ENCODE assay signal across 8 cellular contexts in genomic region chr4:168880811-168881595, GRCh38.
A peak's percentile ranks its signal among the peaks of the same experiment; 100 is the strongest.
DNase-seq lines count a peak whose midpoint lies in the region; ATAC-seq and TF ChIP-seq lines count a peak whose summit lies in the region.

No MANE protein-coding gene starts in this region.

- H3K36me3 ChIP-seq in left ventricle myocardium inferior: peaks cover 33% of the 10 kb centered on the region
- H3K36me3 ChIP-seq in right atrium auricular region: peaks cover 79% of the 10 kb centered on the region
- H3K36me3 ChIP-seq in esophagus muscularis mucosa: peaks cover 13 to 61% (median 50%) of the 10 kb centered on the region in 4 donors
- peaks cover 0 to 19% of the 10 kb centered on the region in 2 donors for H3K36me3 ChIP-seq in vagina

- no peaks in the 10 kb centered on the region for H3K9me3 Mint-ChIP-seq in activated CD4-positive, alpha-beta T cell treated with anti-CD3 and anti-CD28 coated beads, Interleukin-2, amount 10 ng/mL, durations not matched to agents 7 days and 5 days

- H3K27me3 Mint-ChIP-seq in activated CD4-positive, alpha-beta T cell treated with anti-CD3 and anti-CD28 coated beads, Interleukin-2, amount 10 ng/mL, durations not matched to agents 7 days and 5 days: peaks cover 41% of the 10 kb centered on the region

- no peaks in the 10 kb centered on the region for H3K9me3 ChIP-seq in left ventricle myocardium inferior (replicated peaks)
- peaks cover 0 to 4% of the 10 kb centered on the region in 2 donors for H3K9me3 ChIP-seq in right atrium auricular region
- no peaks in the 10 kb centered on the region for H3K9me3 ChIP-seq in esophagus muscularis mucosa
- no peaks in the 10 kb centered on the region for H3K9me3 ChIP-seq in vagina

- H3K27ac ChIP-seq in left ventricle myocardium inferior (replicated peaks) (peak overlapping the region; percentile 46), right atrium auricular region (peak overlapping the region in 1 of 2 donors; percentile 24), esophagus muscularis mucosa (replicated peaks in 1 of 4) (peak overlapping the region; percentile 84 to 90 (median 87)), vagina (peak overlapping the region; percentile 46)

- intact Hi-C loops in left ventricle myocardium inferior (cut with micrococcal nuclease) (no loop called here), esophagus muscularis mucosa (cut with DNase I) (loop anchor here (1.0 kb wide), 1 partner anchor 23 kb away; no protein-coding TSS in a partner anchor), vagina (cut with DNase I) (no loop called here)

- no peak for TF ChIP-seq EP300 in esophagus muscularis mucosa (IDR thresholded peaks at IDR 0.05)

- TF ChIP-seq CTCF in left ventricle myocardium inferior (IDR thresholded peaks at IDR 0.05; ENCODE audit: borderline replicate concordance) (no peak), right atrium auricular region (IDR thresholded peaks at IDR 0.05) (no peak), esophagus muscularis mucosa (IDR thresholded peaks at IDR 0.05) (no peak), vagina (IDR thresholded peaks at IDR 0.05) (no peak)

- H3K4me3 ChIP-seq in left ventricle myocardium inferior (no peak overlapping the region), right atrium auricular region (no peak overlapping the region), esophagus muscularis mucosa (no peak overlapping the region), vagina (no peak overlapping the region)

- POLR2A ChIA-PET in activated CD4-positive, alpha-beta T cell treated with anti-CD3 and anti-CD28 coated beads, Interleukin-2, amount 10 ng/mL, durations not matched to agents 7 days and 5 days (lab: Charles Lee): no interaction called here

- peaks cover 8% of the 10 kb centered on the region for H3K4me1 Mint-ChIP-seq in activated CD4-positive, alpha-beta T cell treated with anti-CD3 and anti-CD28 coated beads, Interleukin-2, amount 10 ng/mL, durations not matched to agents 7 days and 5 days

- 59% methylated on average over 8 of the region's 8 CpGs for WGBS in esophagus muscularis mucosa

- H3K4me3 Mint-ChIP-seq in activated CD4-positive, alpha-beta T cell treated with anti-CD3 and anti-CD28 coated beads, Interleukin-2, amount 10 ng/mL, durations not matched to agents 7 days and 5 days: no peak overlapping the region

- no peak for DNase-seq in left ventricle myocardium inferior
- no peak for DNase-seq in right atrium auricular region (ENCODE audit: low spot score)
- DNase-seq in esophagus muscularis mucosa (ENCODE audit: extremely low spot score): no peak
- DNase-seq in vagina (ENCODE audit: extremely low spot score in 2 of 2): no peak
- no peak for DNase-seq in activated CD4-positive, alpha-beta T cell treated with anti-CD3 and anti-CD28 coated beads, Interleukin-2, amount 10 ng/mL, durations not matched to agents 7 days and 5 days
- DNase-seq in HCEC 1CT: no peak
- DNase-seq in stimulated activated naive CD4-positive, alpha-beta T cell (lab: John Stamatoyannopoulos, UW): no peak

- CTCF ChIA-PET in activated CD4-positive, alpha-beta T cell treated with anti-CD3 and anti-CD28 coated beads, Interleukin-2, amount 10 ng/mL, durations not matched to agents 7 days and 5 days (lab: Charles Lee): no interaction called here

- TF ChIP-seq POLR2A in esophagus muscularis mucosa (IDR thresholded peaks at IDR 0.05; ENCODE audit: low read depth) (no peak), vagina (IDR thresholded peaks at IDR 0.05) (no peak)

- H3K36me3 Mint-ChIP-seq in activated CD4-positive, alpha-beta T cell treated with anti-CD3 and anti-CD28 coated beads, Interleukin-2, amount 10 ng/mL, durations not matched to agents 7 days and 5 days (ENCODE audit: low read depth): no peaks in the 10 kb centered on the region

- ATAC-seq in HG03469 (IDR thresholded peaks at IDR 0.05; ENCODE audit: unreplicated experiment): peak; percentile 86

- H3K27ac Mint-ChIP-seq in activated CD4-positive, alpha-beta T cell treated with anti-CD3 and anti-CD28 coated beads, Interleukin-2, amount 10 ng/mL, durations not matched to agents 7 days and 5 days: no peak overlapping the region

- H3K4me1 ChIP-seq in left ventricle myocardium inferior: peaks cover 94% of the 10 kb centered on the region
- H3K4me1 ChIP-seq in right atrium auricular region: peaks cover 0 to 78% of the 10 kb centered on the region in 2 donors
- H3K4me1 ChIP-seq in esophagus muscularis mucosa: peaks cover 67 to 100% (median 99%) of the 10 kb centered on the region in 4 donors
- H3K4me1 ChIP-seq in vagina: peaks cover 65% of the 10 kb centered on the region

- H3K27me3 ChIP-seq in left ventricle myocardium inferior (ENCODE audit: low read depth) (no peaks in the 10 kb centered on the region), right atrium auricular region (no peaks in the 10 kb centered on the region), esophagus muscularis mucosa (no peaks in the 10 kb centered on the region), vagina (no peaks in the 10 kb centered on the region)
